Comparison of ENCODE assay signal across 1 cellular context in genomic region chr2:172050506-172051125, GRCh38.
TF ChIP-seq lines count a peak whose summit lies in the region.

No MANE protein-coding gene starts in this region.

TF ChIP-seq in K562, 482 proteins besides CTCF, POLR2A, EP300 and RAD21:
- TF ChIP-seq DIDO1 (tag; IDR thresholded peaks at IDR 0.05; ENCODE audit: low read depth) (no peak), AFF4 (CRISPR knock-in tag; IDR thresholded peaks at IDR 0.05) (no peak), FUS (optimal IDR thresholded peaks at IDR 0.05; ENCODE audit: low read depth, low read length) (no peak), ZNF644 (tag; IDR thresholded peaks at IDR 0.05; ENCODE audit: low read depth) (0 out of 2 replicates have a peak, but pooled peaks have one; percentile 25), ZNF124 (CRISPR knock-in tag; IDR thresholded peaks at IDR 0.05) (no peak), HMG20B (CRISPR knock-in tag; IDR thresholded peaks at IDR 0.05) (no peak), TBL1XR1 (IDR thresholded peaks at IDR 0.05; ENCODE audit: low read length in 2 of 2) (0 out of 4 replicates have a peak, but pooled peaks of 1 of the 2 experiments have one; percentile 5), NFRKB (IDR thresholded peaks at IDR 0.05; ENCODE audit: low read depth) (0 out of 2 replicates have a peak, but pooled peaks have one; percentile 7), E2F5 (CRISPR knock-in tag; IDR thresholded peaks at IDR 0.05) (no peak), EGR1 (conservative IDR thresholded peaks at IDR 0.05) (no peak), SP2 (IDR thresholded peaks at IDR 0.05; ENCODE audit: extremely low read depth, low read depth, low read length, poor library complexity, severe bottlenecking) (no peak), GABPA (tag; conservative IDR thresholded peaks at IDR 0.05; ENCODE audit: low read depth) (no peak), PHF8 (IDR thresholded peaks at IDR 0.05; ENCODE audit: borderline replicate concordance, low read length) (no peak), KAT7 (CRISPR knock-in tag; IDR thresholded peaks at IDR 0.05; ENCODE audit: borderline replicate concordance) (no peak), ZNF75A (CRISPR knock-in tag; IDR thresholded peaks at IDR 0.05) (no peak), ARHGAP35 (IDR thresholded peaks at IDR 0.05; ENCODE audit: partially characterized antibody) (no peak), TAF7 (tag; IDR thresholded peaks at IDR 0.05) (no peak), ZNF263 (CRISPR knock-in tag; IDR thresholded peaks at IDR 0.05; ENCODE audit: borderline replicate concordance) (no peak), ZNF589 (CRISPR knock-in tag; IDR thresholded peaks at IDR 0.05; ENCODE audit: low read depth) (peak; percentile 72; the same call in 1 of the 2 replicates), ADNP (tag; IDR thresholded peaks at IDR 0.05) (0 out of 2 replicates have a peak, but pooled peaks have one; percentile 51), NFYB (IDR thresholded peaks at IDR 0.05; ENCODE audit: extremely low read depth, insufficient read length) (no peak)
